ENCODE assay signal across 30 cellular contexts in the genomic region with DNA sequence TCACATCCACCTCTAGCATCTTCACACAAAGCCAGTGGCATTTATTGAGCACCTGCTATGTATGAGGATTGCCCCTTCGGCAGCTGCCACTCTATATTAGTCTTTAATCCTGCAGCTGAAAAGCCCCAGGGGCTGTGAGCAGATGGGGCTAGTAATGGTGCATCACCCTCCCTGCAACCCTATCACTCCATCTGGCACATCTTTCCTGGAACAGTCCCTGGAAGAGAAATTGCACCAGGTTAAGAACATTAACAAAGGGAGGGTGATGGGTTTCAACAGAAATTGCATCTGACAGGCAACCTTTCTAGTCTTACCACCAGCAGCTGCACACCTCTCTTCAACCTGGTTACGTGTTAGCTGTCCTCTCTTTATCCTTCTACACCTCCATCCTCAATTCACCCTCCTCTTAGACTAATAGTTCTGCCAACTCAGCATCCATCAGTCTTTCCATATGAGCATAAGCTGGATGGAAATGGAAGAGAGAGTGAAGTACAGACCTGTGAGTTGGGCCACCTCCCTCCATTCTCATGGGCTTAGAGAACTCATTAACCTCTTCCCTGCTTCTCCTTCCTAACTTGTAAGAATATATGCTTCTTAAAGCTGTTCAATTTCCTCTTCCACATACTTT.
"Had no signal": no experiment of that assay in that cellular context is flagged by ENCODE, and none has a peak within 500 bp of the region (broad histone marks: within the 10 kb centered on the region; RNA-seq: fewer than 3 reads in every experiment).

No MANE protein-coding gene starts in this region.

- H3K36me3 ChIP-seq: ascending aorta, cardiac muscle cell, neutrophil, upper lobe of left lung, vagina had no signal

- H3K9me3 ChIP-seq: ascending aorta, neutrophil, upper lobe of left lung, vagina had no signal

- FAIRE-seq: frontal cortex had no signal

- DNase-seq: activated CD4-positive, alpha-beta memory T cell treated with anti-CD3 and anti-CD28 coated beads, Interleukin-2, amount 10 ng/mL, durations not matched to agents 7 days and 5 days; activated CD4-positive, alpha-beta T cell treated with anti-CD3 and anti-CD28 coated beads for 1 hour; activated CD4-positive, alpha-beta T cell treated with anti-CD3 and anti-CD28 coated beads, Interleukin-2, amount 10 ng/mL, durations not matched to agents 7 days and 5 days; activated CD8-positive, alpha-beta memory T cell treated with anti-CD3 and anti-CD28 coated beads, Interleukin-2, amount 50 U/mL, for 48 hours; activated gamma-delta T cell; activated naive CD4-positive, alpha-beta T cell treated with anti-CD3 and anti-CD28 coated beads, Interleukin-2, amount 10 ng/mL, durations not matched to agents 7 days and 5 days; activated naive CD8-positive, alpha-beta T cell treated with anti-CD3 and anti-CD28 coated beads, Interleukin-2, amount 10 ng/mL, durations not matched to agents 7 days and 5 days; activated T-cell treated with anti-CD3 and anti-CD28 coated beads, Interleukin-2, amount 50 U/mL, for 24 hours; dorsolateral prefrontal cortex; effector memory CD4-positive, alpha-beta T cell; islet precursor cell; left cardiac atrium; left ventricle myocardium superior; nephron progenitor cell; stimulated activated CD4-positive, alpha-beta T cell treated with anti-CD3 and anti-CD28 coated beads, Interleukin-1b, Interleukin-23, amount 100 ng/mL, for 48 hours; stimulated activated CD4-positive, alpha-beta T cell treated with anti-CD3 and anti-CD28 coated beads, Interleukin-4, amount 100 ng/mL, for 4 hours; stimulated activated CD8-positive, alpha-beta memory T cell treated with anti-CD3 and anti-CD28 coated beads, Interleukin-4, amount 100 ng/mL, for 48 hours; stimulated activated naive CD8-positive, alpha-beta T cell treated with anti-CD3 and anti-CD28 coated beads, Interleukin-15, amount 100 ng/mL, for 72 hours; substantia nigra; upper lobe of left lung had no signal

- H3K4me3 ChIP-seq: ascending aorta, cardiac muscle cell, coronary artery, dorsolateral prefrontal cortex, hepatocyte, smooth muscle cell, upper lobe of left lung, vagina had no signal

- H3K4me2 ChIP-seq: hepatocyte, smooth muscle cell had no signal

- H3K79me2 ChIP-seq: hepatocyte had no signal

- H3K4me1 ChIP-seq: ascending aorta, upper lobe of left lung, vagina had no signal

- H3K27me3 ChIP-seq: ascending aorta, cardiac muscle cell, dorsolateral prefrontal cortex, hepatocyte, upper lobe of left lung, vagina had no signal

- H2AFZ ChIP-seq: hepatocyte had no signal

- H3K27ac ChIP-seq: ascending aorta, cardiac muscle cell, coronary artery, dorsolateral prefrontal cortex, hepatocyte, neutrophil, upper lobe of left lung, vagina had no signal

- ATAC-seq: left cardiac atrium; left ventricle myocardium superior; stimulated activated memory B cell treated with anti-CD40 and anti-IgM and Interleukin-4, amounts not matched to agents 10 μg/mL and 1 μg/mL and 100 μg/mL, for 72 hours; stimulated activated naive CD8-positive, alpha-beta T cell treated with anti-CD3 and anti-CD28 coated beads, Interleukin-15, amount 100 ng/mL, for 72 hours; WTC11 had no signal
